Comparison of ENCODE assay signal across 10 cellular contexts in the genomic region with DNA sequence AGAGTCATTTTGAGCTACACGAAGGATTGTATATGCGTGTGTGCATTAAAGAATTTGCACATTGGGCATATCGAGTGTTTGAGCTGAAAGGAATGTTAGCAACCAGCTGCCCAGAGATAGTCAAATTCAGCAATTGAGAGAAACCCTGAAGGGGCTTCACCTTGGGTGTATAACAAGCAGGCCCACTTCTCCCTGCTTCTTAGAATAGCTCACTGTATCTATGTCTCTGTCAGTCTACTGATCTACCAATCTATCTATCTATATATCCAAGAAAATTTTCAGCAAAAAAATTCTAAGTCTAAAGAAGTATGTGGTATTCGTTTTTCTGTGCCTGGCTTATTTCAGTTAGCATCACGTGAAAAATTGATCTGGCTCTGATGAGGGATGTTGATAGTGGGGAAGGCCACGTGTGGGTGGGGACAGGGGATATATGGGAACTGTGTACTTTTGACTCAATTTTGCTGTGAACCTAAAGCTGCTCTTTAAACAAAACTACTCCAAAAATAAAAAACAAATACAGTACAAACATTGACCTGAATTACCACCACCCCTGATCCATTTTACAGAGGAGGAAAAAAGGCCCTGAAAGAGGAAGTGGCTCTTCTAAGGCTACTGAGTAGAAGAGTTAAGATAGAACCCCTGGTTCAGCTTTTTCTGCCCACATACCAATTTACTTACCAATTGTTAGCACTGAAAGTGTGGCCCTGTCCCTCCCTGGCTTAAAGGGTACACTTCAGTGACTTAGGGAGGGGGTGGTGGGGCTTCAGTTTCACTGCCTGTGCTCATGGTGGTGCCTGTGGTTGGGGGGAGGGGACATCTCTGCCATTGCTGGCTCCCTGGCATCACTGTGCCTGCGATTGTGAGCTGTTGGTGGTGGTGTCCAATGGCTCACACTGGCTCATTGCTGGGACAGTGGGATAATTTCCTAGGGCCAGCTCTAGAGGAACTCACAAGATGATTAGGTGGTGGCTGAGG.
DNase-seq lines count a peak whose midpoint lies in the region; ATAC-seq and TF ChIP-seq lines count a peak whose summit lies in the region.
"Had no signal": no experiment of that assay in that cellular context is flagged by ENCODE, and none has a peak within 500 bp of the region (broad histone marks: within the 10 kb centered on the region; RNA-seq: fewer than 3 reads in every experiment).

No MANE protein-coding gene starts in this region.

- H3K27me3 ChIP-seq in Karpas-422 (ENCODE audit: low read length) (no peaks in the 10 kb centered on the region), PC-3 (ENCODE audit: low read length) (no peaks in the 10 kb centered on the region), heart left ventricle (peaks cover 0 to 6% (median 0%) of the 10 kb centered on the region in 9 donors)

- H3K4me1 Mint-ChIP-seq in activated CD4-positive, alpha-beta memory T cell treated with anti-CD3 and anti-CD28 coated beads for 36 hours (ENCODE audit: low read depth) = peaks cover 7% of the 10 kb centered on the region
- peaks cover 12% of the 10 kb centered on the region for H3K4me1 Mint-ChIP-seq in activated CD4-positive, alpha-beta memory T cell treated with anti-CD3 and anti-CD28 coated beads, Interleukin-2, amount 10 ng/mL, durations not matched to agents 7 days and 5 days
- H3K4me1 Mint-ChIP-seq in stimulated activated naive B cell treated with anti-CD40 and anti-IgM and Interleukin-4, amounts not matched to agents 10 μg/mL and 1 μg/mL and 100 μg/mL, for 72 hours = peaks cover 31 to 47% of the 10 kb centered on the region in 2 donors

- CTCF ChIA-PET in activated CD4-positive, alpha-beta memory T cell treated with anti-CD3 and anti-CD28 coated beads for 36 hours (lab: Charles Lee) = no interaction called here
- CTCF ChIA-PET in activated CD4-positive, alpha-beta memory T cell treated with anti-CD3 and anti-CD28 coated beads, Interleukin-2, amount 10 ng/mL, durations not matched to agents 7 days and 5 days (lab: Charles Lee) = no interaction called here
- CTCF ChIA-PET in PC-3 (lab: Charles Lee) = no interaction called here

- H3K4me3 ChIP-seq in Karpas-422 (ENCODE audit: low read length) (no peak overlapping the region), PC-3 (ENCODE audit: low read length) (no peak overlapping the region), heart left ventricle (no peak overlapping the region)

- peak; percentile 88 for ATAC-seq in HG02763 (IDR thresholded peaks at IDR 0.05; ENCODE audit: unreplicated experiment)
- ATAC-seq in stimulated activated naive B cell treated with anti-CD40 and anti-IgM and Interleukin-4, amounts not matched to agents 10 μg/mL and 1 μg/mL and 100 μg/mL, for 72 hours (replicated peaks) = peak; percentile 92 to 95
- ATAC-seq in PC-3 = no peak
- no peak for ATAC-seq in heart left ventricle
- ATAC-seq: left colon had no signal

- H3K27ac ChIP-seq in Karpas-422 (ENCODE audit: low read length) (peak overlapping the region; percentile 88), PC-3 (ENCODE audit: low read length) (no peak overlapping the region), heart left ventricle (no peak overlapping the region)

- peak; percentile 20 for DNase-seq in activated CD4-positive, alpha-beta memory T cell treated with anti-CD3 and anti-CD28 coated beads for 36 hours
- DNase-seq in activated CD4-positive, alpha-beta memory T cell treated with anti-CD3 and anti-CD28 coated beads, Interleukin-2, amount 10 ng/mL, durations not matched to agents 7 days and 5 days = no peak
- DNase-seq in Karpas-422 = peak; percentile 79
- peak; percentile 52 for DNase-seq in stimulated activated naive B cell treated with anti-CD40 and anti-IgM and Interleukin-4, amounts not matched to agents 10 μg/mL and 1 μg/mL and 100 μg/mL, for 72 hours
- DNase-seq in PC-3 = no peak
- no peak for DNase-seq in heart left ventricle
- no peak for DNase-seq in NCI-H2081 treated with DMSO at 0.1 percent for 48 hours (lab: John Stamatoyannopoulos, UW)
- DNase-seq: left colon, NCI-H446 had no signal

- H2AFZ ChIP-seq in Karpas-422 (ENCODE audit: low read length) (no peak overlapping the region), PC-3 (ENCODE audit: low read length) (no peak overlapping the region)

- H3K9ac ChIP-seq in Karpas-422 (ENCODE audit: low read length) (peak overlapping the region; percentile 35), PC-3 (ENCODE audit: low read length) (no peak overlapping the region)

- no peaks in the 10 kb centered on the region for H3K9me3 Mint-ChIP-seq in activated CD4-positive, alpha-beta memory T cell treated with anti-CD3 and anti-CD28 coated beads for 36 hours
- H3K9me3 Mint-ChIP-seq in activated CD4-positive, alpha-beta memory T cell treated with anti-CD3 and anti-CD28 coated beads, Interleukin-2, amount 10 ng/mL, durations not matched to agents 7 days and 5 days = no peaks in the 10 kb centered on the region
- peaks cover 0 to 3% of the 10 kb centered on the region in 2 donors for H3K9me3 Mint-ChIP-seq in stimulated activated naive B cell treated with anti-CD40 and anti-IgM and Interleukin-4, amounts not matched to agents 10 μg/mL and 1 μg/mL and 100 μg/mL, for 72 hours

- POLR2A ChIA-PET in activated CD4-positive, alpha-beta memory T cell treated with anti-CD3 and anti-CD28 coated beads for 36 hours (lab: Charles Lee) = interaction anchor here (0.6 kb wide), 1 partner anchor 39 kb away, joined by 3 read pairs; no protein-coding TSS in a partner anchor
- POLR2A ChIA-PET in activated CD4-positive, alpha-beta memory T cell treated with anti-CD3 and anti-CD28 coated beads, Interleukin-2, amount 10 ng/mL, durations not matched to agents 7 days and 5 days (lab: Charles Lee) = interaction anchor here (1.2 kb wide), 1 partner anchor 15 kb away, joined by 5 read pairs; no protein-coding TSS in a partner anchor
- POLR2A ChIA-PET in PC-3 (lab: Charles Lee; ENCODE audit: unreplicated experiment) = no interaction called here

- no peaks in the 10 kb centered on the region for H3F3A ChIP-seq in PC-3 (ENCODE audit: low read length, unreplicated experiment)

- peaks cover 22% of the 10 kb centered on the region for H3K36me3 Mint-ChIP-seq in activated CD4-positive, alpha-beta memory T cell treated with anti-CD3 and anti-CD28 coated beads for 36 hours
- peaks cover 34% of the 10 kb centered on the region for H3K36me3 Mint-ChIP-seq in activated CD4-positive, alpha-beta memory T cell treated with anti-CD3 and anti-CD28 coated beads, Interleukin-2, amount 10 ng/mL, durations not matched to agents 7 days and 5 days (ENCODE audit: low read depth)
- peaks cover 26 to 52% of the 10 kb centered on the region in 2 donors for H3K36me3 Mint-ChIP-seq in stimulated activated naive B cell treated with anti-CD40 and anti-IgM and Interleukin-4, amounts not matched to agents 10 μg/mL and 1 μg/mL and 100 μg/mL, for 72 hours

- H3K79me2 ChIP-seq in Karpas-422 (ENCODE audit: low read length) = peaks cover 37% of the 10 kb centered on the region
- no peaks in the 10 kb centered on the region for H3K79me2 ChIP-seq in PC-3 (ENCODE audit: low read length)

- TF ChIP-seq CTCF in PC-3 (conservative IDR thresholded peaks at IDR 0.05; ENCODE audit: low read depth, low read length) = no peak
- no peak for TF ChIP-seq CTCF in heart left ventricle (IDR thresholded peaks at IDR 0.05)

- H3K4me3 Mint-ChIP-seq in activated CD4-positive, alpha-beta memory T cell treated with anti-CD3 and anti-CD28 coated beads for 36 hours = no peak overlapping the region
- H3K4me3 Mint-ChIP-seq in activated CD4-positive, alpha-beta memory T cell treated with anti-CD3 and anti-CD28 coated beads, Interleukin-2, amount 10 ng/mL, durations not matched to agents 7 days and 5 days = no peak overlapping the region
- H3K4me3 Mint-ChIP-seq in stimulated activated naive B cell treated with anti-CD40 and anti-IgM and Interleukin-4, amounts not matched to agents 10 μg/mL and 1 μg/mL and 100 μg/mL, for 72 hours = peak overlapping the region; percentile 55 to 57

- no peaks in the 10 kb centered on the region for H4K20me1 ChIP-seq in Karpas-422 (ENCODE audit: insufficient read depth, low read depth, low read length)
- H4K20me1 ChIP-seq in PC-3 (ENCODE audit: low read length) = no peaks in the 10 kb centered on the region

- H3K4me2 ChIP-seq in Karpas-422 (ENCODE audit: low read depth, low read length, poor library complexity, severe bottlenecking) (peak overlapping the region; percentile 56), PC-3 (ENCODE audit: low read length) (no peak overlapping the region)

- H3K4me1 ChIP-seq in Karpas-422 (ENCODE audit: low read length) (peaks cover 37% of the 10 kb centered on the region), PC-3 (ENCODE audit: insufficient read depth, low read length) (no peaks in the 10 kb centered on the region), heart left ventricle (no peaks in the 10 kb centered on the region)

- peak overlapping the region; percentile 39 for H3K27ac Mint-ChIP-seq in activated CD4-positive, alpha-beta memory T cell treated with anti-CD3 and anti-CD28 coated beads for 36 hours
- no peak overlapping the region for H3K27ac Mint-ChIP-seq in activated CD4-positive, alpha-beta memory T cell treated with anti-CD3 and anti-CD28 coated beads, Interleukin-2, amount 10 ng/mL, durations not matched to agents 7 days and 5 days
- peak overlapping the region; percentile 94 for H3K27ac Mint-ChIP-seq in stimulated activated naive B cell treated with anti-CD40 and anti-IgM and Interleukin-4, amounts not matched to agents 10 μg/mL and 1 μg/mL and 100 μg/mL, for 72 hours

- TF ChIP-seq POLR2A in heart left ventricle (IDR thresholded peaks at IDR 0.05) = no peak

- H3K36me3 ChIP-seq in Karpas-422 (ENCODE audit: insufficient read depth, low read length) (0 out of 2 replicates have a peak, but pooled peaks cover 11% of the 10 kb centered on the region), PC-3 (ENCODE audit: low read depth, low read length) (no peaks in the 10 kb centered on the region), heart left ventricle (no peaks in the 10 kb centered on the region)

- intact Hi-C loops in activated CD4-positive, alpha-beta memory T cell treated with anti-CD3 and anti-CD28 coated beads for 36 hours (cut with micrococcal nuclease) = no loop called here
- intact Hi-C loops in PC-3 (cut with micrococcal nuclease) = no loop called here
- intact Hi-C loops in heart left ventricle (cut with DNase I) = no loop called here

- no peaks in the 10 kb centered on the region for H3K27me3 Mint-ChIP-seq in activated CD4-positive, alpha-beta memory T cell treated with anti-CD3 and anti-CD28 coated beads for 36 hours
- H3K27me3 Mint-ChIP-seq in activated CD4-positive, alpha-beta memory T cell treated with anti-CD3 and anti-CD28 coated beads, Interleukin-2, amount 10 ng/mL, durations not matched to agents 7 days and 5 days = no peaks in the 10 kb centered on the region
- H3K27me3 Mint-ChIP-seq in stimulated activated naive B cell treated with anti-CD40 and anti-IgM and Interleukin-4, amounts not matched to agents 10 μg/mL and 1 μg/mL and 100 μg/mL, for 72 hours = no peaks in the 10 kb centered on the region

- H3K9me3 ChIP-seq in Karpas-422 (ENCODE audit: low read length) = no peaks in the 10 kb centered on the region
- H3K9me3 ChIP-seq in PC-3 (ENCODE audit: low read length) = no peaks in the 10 kb centered on the region
- H3K9me3 ChIP-seq in heart left ventricle = no peaks in the 10 kb centered on the region

- no peaks in the 10 kb centered on the region for H3K9me2 ChIP-seq in Karpas-422 (replicated peaks; ENCODE audit: insufficient read depth, low read length)
- no peaks in the 10 kb centered on the region for H3K9me2 ChIP-seq in PC-3 (replicated peaks; ENCODE audit: low read length)

- BruUV-seq in PC-3 (replicated peaks; lab: Mats Ljungman, UMichigan) = no TSS peak

- WGBS in heart left ventricle, 4 donors = 77 to 83% (median 82%) methylated on average over 7 of the region's 7 CpGs

Comparison
In these comparisons a context has a peak if more than half of its experiments do, and no peak if none do; other contexts are left out.
1. DNase-seq: peak in activated CD4-positive, alpha-beta memory T cell treated with anti-CD3 and anti-CD28 coated beads for 36 hours (single experiment), Karpas-422 (single experiment) and stimulated activated naive B cell treated with anti-CD40 and anti-IgM and Interleukin-4, amounts not matched to agents 10 μg/mL and 1 μg/mL and 100 μg/mL, for 72 hours (single experiment); none in activated CD4-positive, alpha-beta memory T cell treated with anti-CD3 and anti-CD28 coated beads, Interleukin-2, amount 10 ng/mL, durations not matched to agents 7 days and 5 days (single experiment), PC-3 (single experiment), heart left ventricle (0 of 5) and NCI-H2081 treated with DMSO at 0.1 percent for 48 hours (single experiment).
2. H3K4me3 Mint-ChIP-seq: peak in stimulated activated naive B cell treated with anti-CD40 and anti-IgM and Interleukin-4, amounts not matched to agents 10 μg/mL and 1 μg/mL and 100 μg/mL, for 72 hours (2 of 2); none in activated CD4-positive, alpha-beta memory T cell treated with anti-CD3 and anti-CD28 coated beads for 36 hours (single experiment) and activated CD4-positive, alpha-beta memory T cell treated with anti-CD3 and anti-CD28 coated beads, Interleukin-2, amount 10 ng/mL, durations not matched to agents 7 days and 5 days (single experiment).
3. ATAC-seq: peak in HG02763 (single experiment) and stimulated activated naive B cell treated with anti-CD40 and anti-IgM and Interleukin-4, amounts not matched to agents 10 μg/mL and 1 μg/mL and 100 μg/mL, for 72 hours (2 of 2); none in PC-3 (single experiment) and heart left ventricle (0 of 4).